Comparison of ENCODE assay signal across 9 cellular contexts in the genomic region with DNA sequence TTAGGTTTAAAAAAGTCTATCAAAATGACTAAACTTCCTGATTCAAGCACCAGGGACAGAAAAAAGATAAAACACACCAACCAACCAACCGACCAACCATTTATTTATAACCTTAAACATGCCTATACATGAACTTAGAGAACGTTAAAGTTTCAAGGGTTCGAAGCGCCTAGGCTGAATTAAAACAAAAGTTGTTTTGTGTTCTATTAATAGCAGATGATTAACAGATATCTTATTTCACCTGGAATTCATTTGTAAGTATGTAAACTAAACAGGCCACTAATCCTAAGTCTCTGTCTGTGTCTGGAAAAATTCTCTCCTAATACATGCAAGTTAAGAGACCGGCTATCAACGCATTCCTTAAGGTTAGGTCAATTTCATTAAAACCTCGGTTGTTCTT. TPM values are rescaled to one million over a fixed set of nuclear protein-coding genes. Genes with fewer than 3 reads are reported as not detected.
DNase-seq lines count a peak whose midpoint lies in the region; ATAC-seq and TF ChIP-seq lines count a peak whose summit lies in the region.
"Had no signal": no experiment of that assay in that cellular context is flagged by ENCODE, and none has a peak within 500 bp of the region (broad histone marks: within the 10 kb centered on the region; RNA-seq: fewer than 3 reads in every experiment).

No MANE protein-coding gene starts in this region.

- TF ChIP-seq CTCF in WTC11 (IDR thresholded peaks at IDR 0.05): no peak

- no peaks in the 10 kb centered on the region for H3K36me3 ChIP-seq in iPS-15b (ENCODE audit: control insufficient read depth, insufficient read depth, low read length)

- peak overlapping the region; percentile 39 for H3K27ac Mint-ChIP-seq in activated CD4-positive, alpha-beta T cell treated with anti-CD3 and anti-CD28 coated beads, Interleukin-2, amount 10 ng/mL, durations not matched to agents 24 days and 14 days
- peak overlapping the region; percentile 97 for H3K27ac Mint-ChIP-seq in WTC11
- H3K27ac Mint-ChIP-seq in stimulated activated effector memory CD8-positive, alpha-beta T cell treated with anti-CD3 and anti-CD28 coated beads, Interleukin-12 subunit alpha, Interleukin-12 subunit beta, amount 100 ng/mL, for 72 hours: no peak overlapping the region

- POLR2A ChIA-PET in WTC11 (lab: Charles Lee): interaction anchor here (0.8 to 1.1 kb wide), 2 partner anchors 76 to 111 kb away, joined by 5 to 9 read pairs; no protein-coding TSS in a partner anchor

- H3K9me3 Mint-ChIP-seq in activated CD4-positive, alpha-beta T cell treated with anti-CD3 and anti-CD28 coated beads, Interleukin-2, amount 10 ng/mL, durations not matched to agents 24 days and 14 days: no peaks in the 10 kb centered on the region
- H3K9me3 Mint-ChIP-seq in WTC11: no peaks in the 10 kb centered on the region
- no peaks in the 10 kb centered on the region for H3K9me3 Mint-ChIP-seq in stimulated activated effector memory CD8-positive, alpha-beta T cell treated with anti-CD3 and anti-CD28 coated beads, Interleukin-12 subunit alpha, Interleukin-12 subunit beta, amount 100 ng/mL, for 72 hours

- intact Hi-C loops in activated CD4-positive, alpha-beta T cell treated with anti-CD3 and anti-CD28 coated beads, Interleukin-2, amount 10 ng/mL, durations not matched to agents 24 days and 14 days (cut with micrococcal nuclease): no loop called here

- no peaks in the 10 kb centered on the region for H3K36me3 Mint-ChIP-seq in activated CD4-positive, alpha-beta T cell treated with anti-CD3 and anti-CD28 coated beads, Interleukin-2, amount 10 ng/mL, durations not matched to agents 24 days and 14 days (ENCODE audit: low read depth)
- H3K36me3 Mint-ChIP-seq in WTC11: no peaks in the 10 kb centered on the region
- H3K36me3 Mint-ChIP-seq in stimulated activated effector memory CD8-positive, alpha-beta T cell treated with anti-CD3 and anti-CD28 coated beads, Interleukin-12 subunit alpha, Interleukin-12 subunit beta, amount 100 ng/mL, for 72 hours: no peaks in the 10 kb centered on the region

- no peaks in the 10 kb centered on the region for H3K9me3 ChIP-seq in iPS-15b (ENCODE audit: control insufficient read depth, insufficient read depth, low read length)

- peak overlapping the region; percentile 74 for H3K9ac ChIP-seq in iPS-15b (ENCODE audit: low read depth, low read length)

- ATAC-seq in WTC11 (no peak), GM21447 (IDR thresholded peaks at IDR 0.05; ENCODE audit: unreplicated experiment) (no peak)
- ATAC-seq in stimulated activated effector memory CD8-positive, alpha-beta T cell treated with anti-CD3 and anti-CD28 coated beads, Interleukin-12 subunit alpha, Interleukin-12 subunit beta, amount 100 ng/mL, for 72 hours: no peak

- no peak for DNase-seq in activated CD4-positive, alpha-beta T cell treated with anti-CD3 and anti-CD28 coated beads, Interleukin-2, amount 10 ng/mL, durations not matched to agents 24 days and 14 days
- DNase-seq in activated CD4-positive, alpha-beta T cell treated with anti-CD3 and anti-CD28 coated beads for 4 hours: no peak
- no peak for DNase-seq in WTC11 (ENCODE audit: low spot score)
- no peak for DNase-seq in stimulated activated effector memory CD8-positive, alpha-beta T cell treated with anti-CD3 and anti-CD28 coated beads, Interleukin-12 subunit alpha, Interleukin-12 subunit beta, amount 100 ng/mL, for 72 hours (ENCODE audit: low spot score in 2 of 2)
- DNase-seq in stimulated activated naive CD4-positive, alpha-beta T cell treated with Interleukin-2 at 50 U/mL for 16 hours (lab: John Stamatoyannopoulos, UW): no peak
- DNase-seq in hypothalamus (lab: John Stamatoyannopoulos, UW): no peak
- DNase-seq: dorsolateral prefrontal cortex had no signal

- peak overlapping the region; percentile 75 for H3K4me3 ChIP-seq in iPS-15b (ENCODE audit: low read depth, low read length)

- CTCF ChIA-PET in WTC11 (lab: Charles Lee): interaction anchor here (0.9 to 2.8 kb wide), 2 partner anchors 39 to 76 kb away, joined by 3 to 29 read pairs; no protein-coding TSS in a partner anchor

- no peaks in the 10 kb centered on the region for H3K4me1 Mint-ChIP-seq in activated CD4-positive, alpha-beta T cell treated with anti-CD3 and anti-CD28 coated beads, Interleukin-2, amount 10 ng/mL, durations not matched to agents 24 days and 14 days
- H3K4me1 Mint-ChIP-seq in WTC11: peaks cover 34% of the 10 kb centered on the region
- no peaks in the 10 kb centered on the region for H3K4me1 Mint-ChIP-seq in stimulated activated effector memory CD8-positive, alpha-beta T cell treated with anti-CD3 and anti-CD28 coated beads, Interleukin-12 subunit alpha, Interleukin-12 subunit beta, amount 100 ng/mL, for 72 hours

- peaks cover 9% of the 10 kb centered on the region for H3K4me1 ChIP-seq in iPS-15b (ENCODE audit: control insufficient read depth, insufficient read depth, low read length)

- peaks cover 16% of the 10 kb centered on the region for H3K27me3 Mint-ChIP-seq in activated CD4-positive, alpha-beta T cell treated with anti-CD3 and anti-CD28 coated beads, Interleukin-2, amount 10 ng/mL, durations not matched to agents 24 days and 14 days
- no peaks in the 10 kb centered on the region; the same call in 1 of the 2 replicates for H3K27me3 Mint-ChIP-seq in WTC11 (ENCODE audit: low read depth)

- peak overlapping the region; percentile 48 for H3K4me3 Mint-ChIP-seq in activated CD4-positive, alpha-beta T cell treated with anti-CD3 and anti-CD28 coated beads, Interleukin-2, amount 10 ng/mL, durations not matched to agents 24 days and 14 days
- H3K4me3 Mint-ChIP-seq in WTC11: peak overlapping the region; percentile 84
- H3K4me3 Mint-ChIP-seq in stimulated activated effector memory CD8-positive, alpha-beta T cell treated with anti-CD3 and anti-CD28 coated beads, Interleukin-12 subunit alpha, Interleukin-12 subunit beta, amount 100 ng/mL, for 72 hours: peak overlapping the region; percentile 53

- no peaks in the 10 kb centered on the region for H3K27me3 ChIP-seq in iPS-15b (ENCODE audit: control insufficient read depth, insufficient read depth, low read length)

TF ChIP-seq in WTC11, 78 proteins besides CTCF, POLR2A, EP300 and RAD21:
- TF ChIP-seq ZNF317 (CRISPR knock-in tag; IDR thresholded peaks at IDR 0.05; ENCODE audit: borderline replicate concordance, low read depth): no peak
- TF ChIP-seq TEAD4 (CRISPR knock-in tag; IDR thresholded peaks at IDR 0.05): no peak

RNA-seq across cellular contexts. Expression of gene BAIAP2L1, which starts 1.4 kb away (rescaled TPM):
- 1.3 and 1.4 TPM in 2 replicates for total RNA-seq in activated CD4-positive, alpha-beta T cell treated with anti-CD3 and anti-CD28 coated beads, Interleukin-2, amount 10 ng/mL, durations not matched to agents 24 days and 14 days
- 35.5 to 37.5 TPM (median 36.8 TPM) in 3 replicates for total RNA-seq in WTC11 (2021)

Comparison
In these comparisons a context has a peak if more than half of its experiments do, and no peak if none do; other contexts are left out.
1. RNA of gene BAIAP2L1, which starts 1.4 kb away (total RNA-seq): 35.5 to 37.5 TPM in WTC11; 1.3 to 1.4 TPM in activated CD4-positive, alpha-beta T cell treated with anti-CD3 and anti-CD28 coated beads, Interleukin-2, amount 10 ng/mL, durations not matched to agents 24 days and 14 days; every median in the first group is over 10 times any median in the second.
2. Peak in every context shown above with its lines, with median percentiles within 50 percentile points of each other: H3K4me3 Mint-ChIP-seq.